1 cellular context compared by ENCODE assay signal in genomic region chr10:35090162-35090954, GRCh38.
A peak's percentile ranks its signal among the peaks of the same experiment; 100 is the strongest.
TF ChIP-seq lines count a peak whose summit lies in the region.

CUL2 (minus strand) TSS chr10:35090341; CDS start chr10:35071317, 19,024 bp downstream.

TF ChIP-seq in HCT116, 20 proteins besides CTCF, POLR2A, EP300 and RAD21 (continued from another document):
- TF ChIP-seq REST (IDR thresholded peaks at IDR 0.05; ENCODE audit: low read depth) (no peak), MAX (IDR thresholded peaks at IDR 0.05) (peak; percentile 75), SRF (IDR thresholded peaks at IDR 0.05; ENCODE audit: low read depth) (no peak)
TF ChIP-seq in HCT116: peak in this region for 9.
